19 cellular contexts compared by ENCODE assay signal in genomic region chr1:225597926-225598575, GRCh38. TPM values are rescaled to one million over a fixed set of nuclear protein-coding genes. Genes with fewer than 3 reads are reported as not detected.
A peak's percentile ranks its signal among the peaks of the same experiment; 100 is the strongest.
DNase-seq lines count a peak whose midpoint lies in the region; ATAC-seq, FAIRE-seq and TF ChIP-seq lines count a peak whose summit lies in the region.
"Had no signal": no experiment of that assay in that cellular context is flagged by ENCODE, and none has a peak within 500 bp of the region (broad histone marks: within the 10 kb centered on the region; RNA-seq: fewer than 3 reads in every experiment).

No MANE protein-coding gene starts in this region.

- H3K4me3 ChIP-seq in cardiac fibroblast (replicated peaks in 1 of 2; ENCODE audit: low read depth in 2 of 2, low read length in 2 of 2): no peak overlapping the region
- H3K4me3 ChIP-seq: neural progenitor cell, thyroid gland had no signal

- TF ChIP-seq CTCF in cardiac fibroblast (IDR thresholded peaks at IDR 0.05; ENCODE audit: low read depth, low read length): no peak

- no peak for FAIRE-seq in HTR-8/SVneo (lab: Jason Lieb, UNC)

- in situ Hi-C loops in ACHN (cut with HindIII; ENCODE audit: low pct_ligation_motif_present, low pct_unique_long_range_greater_than_20kb, low sequenced_read_pairs): no loop called here

- DNase-seq in ACHN: peak; percentile 56
- DNase-seq in HTR-8/SVneo (ENCODE audit: insufficient read length, low spot score): peak; percentile 37
- peak; percentile 24 to 55 for DNase-seq in cardiac fibroblast (ENCODE audit: low read depth in 2 of 2)
- DNase-seq in kidney tubule cell (ENCODE audit: low spot score): peak; percentile 34
- no peak for DNase-seq in activated gamma-delta T cell (lab: John Stamatoyannopoulos, UW)
- DNase-seq in mucosa of gallbladder (ENCODE audit: low spot score): no peak
- no peak for DNase-seq in KG1 (lab: John Stamatoyannopoulos, UW)
- DNase-seq: activated CD8-positive, alpha-beta T cell treated with anti-CD3 and anti-CD28 coated beads, Interleukin-2, amount 10 ng/mL, durations not matched to agents 7 days and 5 days; AML-193; amygdala; foreskin melanocyte; NCI-H1436; NCI-H446; stimulated activated CD4-positive, alpha-beta T cell treated with anti-CD3 and anti-CD28 coated beads, Interleukin-2, amount 100 ng/mL, for 48 hours; thyroid gland had no signal

- no peak for ATAC-seq in HG03139 (IDR thresholded peaks at IDR 0.05; ENCODE audit: unreplicated experiment)
- ATAC-seq: activated CD8-positive, alpha-beta T cell treated with anti-CD3 and anti-CD28 coated beads, Interleukin-2, amount 10 ng/mL, durations not matched to agents 7 days and 5 days; activated T-helper 17 cell treated with anti-CD3 and anti-CD28 coated beads, Interleukin-2, amount 50 U/mL, for 72 hours; sciatic nerve had no signal

RNA-seq across cellular contexts. Expression of gene ENAH, which starts 54.9 kb away (rescaled TPM):
- 258 TPM for total RNA-seq in mucosa of gallbladder
- total RNA-seq: activated CD8-positive, alpha-beta T cell treated with anti-CD3 and anti-CD28 coated beads, Interleukin-2, amount 10 ng/mL, durations not matched to agents 7 days and 5 days had no signal

Comparison
In these comparisons a context has a peak if more than half of its experiments do, and no peak if none do; other contexts are left out.
1. DNase-seq: peak in ACHN (single experiment), HTR-8/SVneo (single experiment), cardiac fibroblast (2 of 2) and kidney tubule cell (single experiment); none in activated gamma-delta T cell (single experiment), mucosa of gallbladder (single experiment) and KG1 (single experiment).